In the genomic region with DNA sequence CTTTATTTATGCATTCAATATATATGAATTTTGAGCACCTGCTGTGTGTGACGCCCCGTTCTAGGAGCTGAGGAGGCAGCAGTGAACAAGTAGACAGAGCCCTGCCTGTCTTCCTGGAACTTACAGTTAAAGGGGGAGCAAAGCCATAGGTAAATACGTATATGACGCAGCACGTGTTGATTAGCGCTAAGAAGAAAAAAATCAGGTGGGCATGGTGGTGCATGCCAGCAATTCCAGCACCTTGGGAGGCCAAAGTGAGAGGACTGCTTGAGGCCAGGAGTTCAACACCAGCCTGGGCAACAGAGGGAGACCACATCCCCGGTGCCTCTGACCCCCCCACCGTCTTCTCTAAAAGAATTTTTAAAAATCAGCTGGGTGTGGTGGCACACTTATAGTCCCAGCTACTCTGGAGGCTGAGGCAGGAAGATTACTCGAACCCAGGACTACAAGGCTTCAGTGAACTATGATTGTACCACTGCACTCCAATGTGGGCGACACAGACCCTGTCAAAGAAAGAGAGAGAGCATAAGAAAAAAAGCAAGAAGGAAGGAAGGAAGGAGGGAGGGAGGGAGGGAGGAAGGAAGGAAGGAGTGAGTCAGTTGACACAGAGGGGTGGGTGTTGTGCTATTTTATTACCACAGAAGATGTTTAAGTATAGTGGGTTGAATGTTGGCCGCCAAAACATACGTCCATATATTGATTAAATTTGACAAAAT, we compare ENCODE assay signal across 1 cellular context.
A peak's percentile ranks its signal among the peaks of the same experiment; 100 is the strongest.
TF ChIP-seq lines count a peak whose summit lies in the region.

No MANE protein-coding gene starts in this region.

TF ChIP-seq in HepG2, 621 proteins besides CTCF, POLR2A, EP300 and RAD21:
- TF ChIP-seq, protein P1, sequence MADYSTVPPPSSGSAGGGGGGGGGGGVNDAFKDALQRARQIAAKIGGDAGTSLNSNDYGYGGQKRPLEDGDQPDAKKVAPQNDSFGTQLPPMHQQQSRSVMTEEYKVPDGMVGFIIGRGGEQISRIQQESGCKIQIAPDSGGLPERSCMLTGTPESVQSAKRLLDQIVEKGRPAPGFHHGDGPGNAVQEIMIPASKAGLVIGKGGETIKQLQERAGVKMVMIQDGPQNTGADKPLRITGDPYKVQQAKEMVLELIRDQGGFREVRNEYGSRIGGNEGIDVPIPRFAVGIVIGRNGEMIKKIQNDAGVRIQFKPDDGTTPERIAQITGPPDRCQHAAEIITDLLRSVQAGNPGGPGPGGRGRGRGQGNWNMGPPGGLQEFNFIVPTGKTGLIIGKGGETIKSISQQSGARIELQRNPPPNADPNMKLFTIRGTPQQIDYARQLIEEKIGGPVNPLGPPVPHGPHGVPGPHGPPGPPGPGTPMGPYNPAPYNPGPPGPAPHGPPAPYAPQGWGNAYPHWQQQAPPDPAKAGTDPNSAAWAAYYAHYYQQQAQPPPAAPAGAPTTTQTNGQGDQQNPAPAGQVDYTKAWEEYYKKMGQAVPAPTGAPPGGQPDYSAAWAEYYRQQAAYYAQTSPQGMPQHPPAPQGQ (CRISPR knock-in tag; IDR thresholded peaks at IDR 0.05; ENCODE audit: borderline replicate concordance): no peak
- no peak for TF ChIP-seq POLR2AphosphoS2 (IDR thresholded peaks at IDR 0.05; ENCODE audit: low read depth, low read length)
- TF ChIP-seq, protein P2, sequence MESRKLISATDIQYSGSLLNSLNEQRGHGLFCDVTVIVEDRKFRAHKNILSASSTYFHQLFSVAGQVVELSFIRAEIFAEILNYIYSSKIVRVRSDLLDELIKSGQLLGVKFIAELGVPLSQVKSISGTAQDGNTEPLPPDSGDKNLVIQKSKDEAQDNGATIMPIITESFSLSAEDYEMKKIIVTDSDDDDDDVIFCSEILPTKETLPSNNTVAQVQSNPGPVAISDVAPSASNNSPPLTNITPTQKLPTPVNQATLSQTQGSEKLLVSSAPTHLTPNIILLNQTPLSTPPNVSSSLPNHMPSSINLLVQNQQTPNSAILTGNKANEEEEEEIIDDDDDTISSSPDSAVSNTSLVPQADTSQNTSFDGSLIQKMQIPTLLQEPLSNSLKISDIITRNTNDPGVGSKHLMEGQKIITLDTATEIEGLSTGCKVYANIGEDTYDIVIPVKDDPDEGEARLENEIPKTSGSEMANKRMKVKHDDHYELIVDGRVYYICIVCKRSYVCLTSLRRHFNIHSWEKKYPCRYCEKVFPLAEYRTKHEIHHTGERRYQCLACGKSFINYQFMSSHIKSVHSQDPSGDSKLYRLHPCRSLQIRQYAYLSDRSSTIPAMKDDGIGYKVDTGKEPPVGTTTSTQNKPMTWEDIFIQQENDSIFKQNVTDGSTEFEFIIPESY (CRISPR knock-in tag; IDR thresholded peaks at IDR 0.05): peak; percentile 59; the same call in 1 of the 2 replicates
TF ChIP-seq in HepG2: peak in this region for 1.
